35 cellular contexts compared by ENCODE assay signal in the genomic region with DNA sequence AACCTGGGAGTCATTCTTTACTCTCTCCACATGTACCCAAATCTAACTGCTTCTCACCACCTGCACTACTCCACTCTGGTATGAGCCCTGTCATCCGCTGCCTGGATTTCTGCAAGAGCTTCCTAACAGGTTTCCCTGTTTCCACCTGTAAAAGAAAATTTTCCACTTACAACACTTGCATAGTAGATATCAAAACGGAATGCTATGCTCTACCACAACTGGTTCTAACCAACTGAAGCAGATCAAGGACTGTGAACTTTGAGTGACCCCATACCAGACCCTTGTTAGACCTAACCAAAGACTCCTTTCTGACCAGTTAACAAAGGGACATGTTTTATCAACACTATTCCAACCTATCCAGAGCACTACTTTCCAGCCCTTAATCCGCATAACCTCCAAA.
"Had no signal": no experiment of that assay in that cellular context is flagged by ENCODE, and none has a peak within 500 bp of the region (broad histone marks: within the 10 kb centered on the region; RNA-seq: fewer than 3 reads in every experiment).

No MANE protein-coding gene starts in this region.

- H3K27ac ChIP-seq: adrenal gland, body of pancreas, breast epithelium, Peyer's patch, SJSA1 had no signal

- H3K27me3 Mint-ChIP-seq: activated CD4-positive, alpha-beta memory T cell treated with anti-CD3 and anti-CD28 coated beads for 36 hours had no signal

- H3K4me3 Mint-ChIP-seq: activated CD4-positive, alpha-beta memory T cell treated with anti-CD3 and anti-CD28 coated beads for 36 hours; activated naive CD4-positive, alpha-beta T cell treated with anti-CD3 and anti-CD28 coated beads for 36 hours; activated T-cell treated with anti-CD3 and anti-CD28 coated beads, Interleukin-2, amount 50 U/mL, for 4 hours; activated T-helper 1 cell treated with anti-CD3 and anti-CD28 coated beads, Interleukin-12 subunit alpha, Interleukin-12 subunit beta, Interleukin-2, Interleukin-4 antibody, amounts not matched to agents 30 ng/mL and 10 ng/mL and 1 ng/mL, durations not matched to agents 14 hours and 24 hours and 36 hours; T-helper 1 cell treated with Interleukin-12 subunit alpha and Interleukin-12 subunit beta and Interleukin-4 antibody, amounts not matched to agents 30 μg/mL and 1 μg/mL, for 36 hours; T-helper 2 cell treated with Interferon-gamma antibody and Interleukin-4, amounts not matched to agents 5 μg/mL and 100 μg/mL, for 36 hours had no signal

- H3K9me3 Mint-ChIP-seq: activated CD4-positive, alpha-beta memory T cell treated with anti-CD3 and anti-CD28 coated beads for 36 hours; activated naive CD4-positive, alpha-beta T cell treated with anti-CD3 and anti-CD28 coated beads for 36 hours; activated naive CD4-positive, alpha-beta T cell treated with anti-CD3 and anti-CD28 coated beads, Interleukin-2, amount 50 U/mL, for 72 hours; activated T-cell treated with anti-CD3 and anti-CD28 coated beads, Interleukin-2, amount 50 U/mL, for 4 hours; activated T-helper 1 cell treated with anti-CD3 and anti-CD28 coated beads, Interleukin-12 subunit alpha, Interleukin-12 subunit beta, Interleukin-2, Interleukin-4 antibody, amounts not matched to agents 30 ng/mL and 10 ng/mL and 1 ng/mL, durations not matched to agents 14 hours and 24 hours and 36 hours; T-helper 1 cell treated with Interleukin-12 subunit alpha and Interleukin-12 subunit beta and Interleukin-4 antibody, amounts not matched to agents 30 μg/mL and 1 μg/mL, for 36 hours; T-helper 2 cell treated with Interferon-gamma antibody and Interleukin-4, amounts not matched to agents 5 μg/mL and 100 μg/mL, for 36 hours had no signal

- H3K9me3 ChIP-seq: adrenal gland, body of pancreas, breast epithelium, Peyer's patch, SJSA1, SK-N-SH had no signal

- DNase-seq: activated CD4-positive, alpha-beta memory T cell treated with anti-CD3 and anti-CD28 coated beads for 36 hours; activated CD4-positive, alpha-beta T cell treated with anti-CD3 and anti-CD28 coated beads, Interleukin-2, amount 50 U/mL, for 1 hour; activated CD8-positive, alpha-beta memory T cell treated with anti-CD3 and anti-CD28 coated beads, Interleukin-2, amount 50 U/mL, for 4 hours; activated gamma-delta T cell treated with Interleukin-2 at 50 U/mL for 16 hours; activated naive CD4-positive, alpha-beta T cell treated with anti-CD3 and anti-CD28 coated beads for 36 hours; activated T-cell treated with anti-CD3 and anti-CD28 coated beads for 4 hours; activated T-cell treated with anti-CD3 and anti-CD28 coated beads, Interleukin-2, amount 50 U/mL, for 4 hours; adrenal gland; body of pancreas; central memory CD4-positive, alpha-beta T cell; Karpas-422; KBM-7; NCI-H1105 treated with DMSO at 0.1 percent for 48 hours; NCI-H1436; NCI-H1694; NCI-H1930; NCI-H2081 treated with DMSO at 0.1 percent for 48 hours; NCI-H2171 treated with DMSO at 0.1 percent for 48 hours; NCI-H2227 treated with DMSO at 0.1 percent for 48 hours; NCI-H446 treated with DMSO at 0.1 percent for 48 hours; NCI-H524; NCI-H69; NCI-H82; NK-92 treated with Interleukin-12 subunit alpha and Interleukin-12 subunit beta, amount 100 ng/mL, for 24 hours; PC-3; Peyer's patch; RPMI8226; SHP77 treated with DMSO at 0.1 percent for 48 hours; SK-N-SH had no signal

- H3K27ac Mint-ChIP-seq: activated CD4-positive, alpha-beta memory T cell treated with anti-CD3 and anti-CD28 coated beads for 36 hours; activated naive CD4-positive, alpha-beta T cell treated with anti-CD3 and anti-CD28 coated beads for 36 hours; activated naive CD4-positive, alpha-beta T cell treated with anti-CD3 and anti-CD28 coated beads, Interleukin-2, amount 50 U/mL, for 72 hours; activated T-helper 1 cell treated with anti-CD3 and anti-CD28 coated beads, Interleukin-12 subunit alpha, Interleukin-12 subunit beta, Interleukin-2, Interleukin-4 antibody, amounts not matched to agents 30 ng/mL and 10 ng/mL and 1 ng/mL, durations not matched to agents 14 hours and 24 hours and 36 hours; T-helper 1 cell treated with Interleukin-12 subunit alpha and Interleukin-12 subunit beta and Interleukin-4 antibody, amounts not matched to agents 30 μg/mL and 1 μg/mL, for 36 hours; T-helper 2 cell treated with Interferon-gamma antibody and Interleukin-4, amounts not matched to agents 5 μg/mL and 100 μg/mL, for 36 hours had no signal

- ATAC-seq: activated naive CD4-positive, alpha-beta T cell treated with anti-CD3 and anti-CD28 coated beads, Interleukin-2, amount 50 U/mL, for 72 hours; activated T-cell treated with anti-CD3 and anti-CD28 coated beads, Interleukin-2, amount 50 U/mL, for 4 hours; body of pancreas; PC-3 had no signal

- H3K27me3 ChIP-seq: adrenal gland, body of pancreas, breast epithelium, Peyer's patch had no signal

- H3K36me3 Mint-ChIP-seq: activated CD4-positive, alpha-beta memory T cell treated with anti-CD3 and anti-CD28 coated beads for 36 hours had no signal
